In the genomic region with DNA sequence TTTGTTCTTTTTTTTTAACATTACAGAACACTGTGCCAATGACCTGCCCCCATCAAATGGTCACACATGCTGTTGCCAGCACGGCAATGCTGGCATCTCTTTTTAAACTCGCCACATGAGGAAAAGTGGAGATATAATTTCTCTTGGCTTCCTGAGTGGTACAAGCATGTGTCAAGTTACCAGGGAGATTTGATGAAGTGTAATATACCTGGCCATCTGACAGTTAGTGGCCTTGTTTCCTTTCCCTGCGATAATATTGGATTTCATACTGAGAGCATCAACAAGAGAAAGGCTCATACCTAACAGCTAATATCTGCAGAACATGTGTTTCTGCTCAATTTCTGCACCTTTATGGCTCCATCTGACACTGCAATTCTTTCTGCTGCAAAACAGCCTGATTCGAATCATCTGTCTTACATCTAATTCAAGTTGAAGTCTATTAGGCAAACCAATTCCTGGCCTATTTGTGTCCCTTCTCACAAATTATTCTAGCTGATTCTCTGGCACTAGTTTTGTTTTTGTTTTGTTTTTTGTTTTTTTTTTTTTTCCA, we compare ENCODE assay signal across 1 cellular context.
TF ChIP-seq lines count a peak whose summit lies in the region.

No MANE protein-coding gene starts in this region.

TF ChIP-seq in SK-N-SH, 30 proteins besides CTCF, POLR2A, EP300 and RAD21 (continued from another document):
- peak; percentile 52 for TF ChIP-seq POLR2AphosphoS5 (IDR thresholded peaks at IDR 0.05; ENCODE audit: low read depth, low read length)
- no peak for TF ChIP-seq NRF1 (IDR thresholded peaks at IDR 0.05; ENCODE audit: low read depth, low read length)
- no peak for TF ChIP-seq NFIC (IDR thresholded peaks at IDR 0.05; ENCODE audit: borderline replicate concordance)
- peak; percentile 49; the same call in 1 of the 2 replicates for TF ChIP-seq FOXJ3 (CRISPR knock-in tag; IDR thresholded peaks at IDR 0.05)
- TF ChIP-seq TCF12 (IDR thresholded peaks at IDR 0.05): peak; percentile 71
- TF ChIP-seq YY1 (IDR thresholded peaks at IDR 0.05; ENCODE audit: low read depth): no peak
- no peak for TF ChIP-seq EZH2phosphoT487 (IDR thresholded peaks at IDR 0.05; ENCODE audit: borderline replicate concordance, low read depth)
- TF ChIP-seq TAF1 (IDR thresholded peaks at IDR 0.05; ENCODE audit: borderline replicate concordance, low read depth, low read length): no peak
- TF ChIP-seq FOXM1 (IDR thresholded peaks at IDR 0.05; ENCODE audit: low read depth): no peak
- TF ChIP-seq, protein P1, sequence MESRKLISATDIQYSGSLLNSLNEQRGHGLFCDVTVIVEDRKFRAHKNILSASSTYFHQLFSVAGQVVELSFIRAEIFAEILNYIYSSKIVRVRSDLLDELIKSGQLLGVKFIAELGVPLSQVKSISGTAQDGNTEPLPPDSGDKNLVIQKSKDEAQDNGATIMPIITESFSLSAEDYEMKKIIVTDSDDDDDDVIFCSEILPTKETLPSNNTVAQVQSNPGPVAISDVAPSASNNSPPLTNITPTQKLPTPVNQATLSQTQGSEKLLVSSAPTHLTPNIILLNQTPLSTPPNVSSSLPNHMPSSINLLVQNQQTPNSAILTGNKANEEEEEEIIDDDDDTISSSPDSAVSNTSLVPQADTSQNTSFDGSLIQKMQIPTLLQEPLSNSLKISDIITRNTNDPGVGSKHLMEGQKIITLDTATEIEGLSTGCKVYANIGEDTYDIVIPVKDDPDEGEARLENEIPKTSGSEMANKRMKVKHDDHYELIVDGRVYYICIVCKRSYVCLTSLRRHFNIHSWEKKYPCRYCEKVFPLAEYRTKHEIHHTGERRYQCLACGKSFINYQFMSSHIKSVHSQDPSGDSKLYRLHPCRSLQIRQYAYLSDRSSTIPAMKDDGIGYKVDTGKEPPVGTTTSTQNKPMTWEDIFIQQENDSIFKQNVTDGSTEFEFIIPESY (IDR thresholded peaks at IDR 0.05; ENCODE audit: borderline replicate concordance, low read depth): no peak
- TF ChIP-seq RCOR1 (IDR thresholded peaks at IDR 0.05; ENCODE audit: low read length): peak; percentile 82
TF ChIP-seq in SK-N-SH: peak in this region for 9.
